ENCODE assay signal across 17 cellular contexts in the genomic region with DNA sequence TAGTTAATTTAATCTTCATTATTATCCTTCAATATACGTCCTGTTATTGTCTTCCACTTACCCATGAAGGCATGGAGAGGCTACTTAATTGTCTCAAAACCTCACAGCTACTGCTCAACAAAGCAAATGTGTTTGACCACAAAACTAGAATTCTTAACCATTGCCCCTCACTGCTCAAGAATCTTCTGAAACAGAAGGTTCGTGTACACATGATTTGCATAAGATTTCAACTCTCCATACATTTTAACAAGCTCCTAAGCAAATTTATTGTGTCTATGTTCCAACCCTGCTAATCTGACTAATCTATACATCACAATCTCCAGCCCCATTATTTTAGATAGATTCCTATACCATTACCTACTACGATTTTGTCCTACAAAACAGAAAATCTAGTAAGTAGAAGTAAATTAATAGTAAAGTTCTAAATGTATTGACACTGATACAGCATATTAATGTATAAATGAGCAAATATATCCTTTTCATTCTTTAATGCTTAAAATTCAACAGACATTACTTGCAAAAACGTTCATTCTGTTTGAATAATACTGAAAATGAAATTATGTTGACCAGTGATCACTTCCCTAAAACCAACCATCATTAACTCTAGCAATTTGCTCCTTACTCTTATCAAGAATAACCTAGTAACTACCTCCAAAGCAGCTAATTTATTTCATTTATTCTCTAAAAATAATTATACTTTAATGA.
A peak's percentile ranks its signal among the peaks of the same experiment; 100 is the strongest.
DNase-seq lines count a peak whose midpoint lies in the region; ATAC-seq, FAIRE-seq and TF ChIP-seq lines count a peak whose summit lies in the region.
"Had no signal": no experiment of that assay in that cellular context is flagged by ENCODE, and none has a peak within 500 bp of the region (broad histone marks: within the 10 kb centered on the region; RNA-seq: fewer than 3 reads in every experiment).

No MANE protein-coding gene starts in this region.

- H3K4me2 ChIP-seq in HepG2 (ENCODE audit: low read depth, low read length) = no peak overlapping the region

- TF ChIP-seq RAD21 in HepG2 (CRISPR knock-in tag; IDR thresholded peaks at IDR 0.05) = no peak

- no peaks in the 10 kb centered on the region for H3K36me3 ChIP-seq in stomach
- no peaks in the 10 kb centered on the region for H3K36me3 ChIP-seq in HepG2 (replicated peaks in 1 of 2; ENCODE audit: control insufficient read depth in 1 of 2, insufficient read depth in 2 of 2, low read length in 2 of 2)
- H3K36me3 ChIP-seq: left ventricle myocardium inferior, MG63 had no signal

- no peaks in the 10 kb centered on the region for H3K79me2 ChIP-seq in HepG2 (ENCODE audit: insufficient read depth, low read length)

- H3K27ac ChIP-seq in stomach (no peak overlapping the region), HepG2 (ENCODE audit: extremely low read length, insufficient read depth, low read length) (no peak overlapping the region)
- H3K27ac ChIP-seq: left ventricle myocardium inferior had no signal

- H3K27me3 ChIP-seq in stomach (no peaks in the 10 kb centered on the region), HepG2 (ENCODE audit: control insufficient read depth in 1 of 2, insufficient read depth in 2 of 2, low read length in 2 of 2) (no peaks in the 10 kb centered on the region)
- H3K27me3 ChIP-seq: MG63 had no signal

- H3K4me1 ChIP-seq in stomach (no peaks in the 10 kb centered on the region), HepG2 (ENCODE audit: insufficient read depth, low read length) (no peaks in the 10 kb centered on the region)
- H3K4me1 ChIP-seq: left ventricle myocardium inferior had no signal

- H4K20me1 ChIP-seq in HepG2 (ENCODE audit: insufficient read depth, low read length) = no peaks in the 10 kb centered on the region

- H3K9ac ChIP-seq in HepG2 (ENCODE audit: insufficient read depth, low read depth, low read length) = no peak overlapping the region

- TF ChIP-seq POLR2A in stomach (IDR thresholded peaks at IDR 0.05) = no peak
- TF ChIP-seq POLR2A in HepG2 (IDR thresholded peaks at IDR 0.05; ENCODE audit: insufficient read depth in 1 of 2, low read depth in 2 of 2, low read length in 2 of 2) = no peak

- H3K9me3 ChIP-seq in stomach (no peaks in the 10 kb centered on the region), HepG2 (ENCODE audit: low read length) (no peaks in the 10 kb centered on the region)
- H3K9me3 ChIP-seq: left ventricle myocardium inferior, MG63 had no signal

- ATAC-seq in GM18868 (IDR thresholded peaks at IDR 0.05; ENCODE audit: unreplicated experiment) (peak; percentile 84), GM21447 (IDR thresholded peaks at IDR 0.05; ENCODE audit: unreplicated experiment) (peak; percentile 73), HG02938 (IDR thresholded peaks at IDR 0.05; ENCODE audit: unreplicated experiment) (peak; percentile 85), HG03520 (IDR thresholded peaks at IDR 0.05; ENCODE audit: unreplicated experiment) (peak; percentile 64), HepG2 (no peak)
- ATAC-seq: activated T-cell treated with anti-CD3 and anti-CD28 coated beads, Interleukin-2, amount 50 U/mL, for 72 hours; Panc1; stimulated activated naive CD8-positive, alpha-beta T cell treated with anti-CD3 and anti-CD28 coated beads, Interleukin-15, Interleukin-2, amounts not matched to agents 100 U/mL and 50 U/mL, for 24 hours had no signal

- TF ChIP-seq CTCF in stomach (IDR thresholded peaks at IDR 0.05) (no peak), GM13976 (IDR thresholded peaks at IDR 0.05; ENCODE audit: borderline replicate concordance, control extremely low read depth, extremely low read depth, insufficient read depth, missing control alignments) (no peak), HepG2 (CRISPR knock-in tag; IDR thresholded peaks at IDR 0.05) (no peak)

- H2AFZ ChIP-seq in HepG2 (ENCODE audit: low read length) = no peak overlapping the region

- CTCF ChIA-PET in HepG2 (lab: Yijun Ruan, JAX; ENCODE audit: low intra/inter-chr PET ratio, low total read pairs) = interaction anchor here (3.9 kb wide), 1 partner anchor 242 kb away, joined by 61 read pairs; no protein-coding TSS in a partner anchor

- intact Hi-C loops in stomach (cut with DNase I; ENCODE audit: low total_unique reads) = loop anchor here (5.0 to 10.0 kb wide), 2 partner anchors 82 to 240 kb away; no protein-coding TSS in a partner anchor
- intact Hi-C loops in HepG2 (cut with micrococcal nuclease; ENCODE audit: unreplicated experiment) = loop anchor here (5.0 kb wide), 1 partner anchor 440 kb away; no protein-coding TSS in a partner anchor

- DNase-seq in stomach (no peak), GM13976 (ENCODE audit: low spot score) (no peak), ACHN (no peak), HepG2 (ENCODE audit: low spot score) (no peak)
- DNase-seq: activated CD4-positive, alpha-beta T cell treated with anti-CD3 and anti-CD28 coated beads for 4 hours; activated T-cell treated with anti-CD3 and anti-CD28 coated beads, Interleukin-2, amount 50 U/mL, for 72 hours; hippocampal formation; left ventricle myocardium inferior; MG63; stimulated activated CD4-positive, alpha-beta T cell treated with anti-CD3 and anti-CD28 coated beads, Interleukin-4, amount 100 ng/mL, for 24 hours; stimulated activated naive CD8-positive, alpha-beta T cell treated with anti-CD3 and anti-CD28 coated beads, Interleukin-15, Interleukin-2, amounts not matched to agents 100 U/mL and 50 U/mL, for 24 hours had no signal

- WGBS in stomach, 5 donors = 55 to 67% (median 56%) methylated on average over 4 of the region's 4 CpGs
- 2% methylated on average over 4 of the region's 4 CpGs for WGBS in HepG2 (ENCODE audit: low lambda C conversion rate)

- in situ Hi-C loops in GM13976 (cut with MboI; ENCODE audit: low sequenced_read_pairs, unreplicated experiment) = loop anchor here (10.0 kb wide), 1 partner anchor 242 kb away; no protein-coding TSS in a partner anchor
- in situ Hi-C loops in ACHN (cut with HindIII; ENCODE audit: low pct_ligation_motif_present, low pct_unique_long_range_greater_than_20kb, low sequenced_read_pairs) = loop anchor here (25.0 kb wide), 1 partner anchor 240 kb away; no protein-coding TSS in a partner anchor
- in situ Hi-C loops in HepG2 (cut with HindIII; ENCODE audit: extremely low pct_ligation_motif_present, low pct_unique_long_range_greater_than_20kb) = loop anchor here (5.0 to 25.0 kb wide), 2 partner anchors 240 to 890 kb away; no protein-coding TSS in a partner anchor

- FAIRE-seq in HepG2 (lab: Jason Lieb, UNC) = no peak
- FAIRE-seq: colon had no signal

- TF ChIP-seq EP300 in stomach (IDR thresholded peaks at IDR 0.05) (no peak), HepG2 (IDR thresholded peaks at IDR 0.05; ENCODE audit: low read depth in 2 of 2, low read length in 2 of 2) (no peak), HepG2 (CRISPR knock-in tag; IDR thresholded peaks at IDR 0.05; ENCODE audit: borderline replicate concordance) (no peak)

- POLR2A ChIA-PET in HepG2 (lab: Yijun Ruan, JAX) = no interaction called here

- H3K4me3 ChIP-seq in stomach (no peak overlapping the region), HepG2 (replicated peaks in 1 of 3; ENCODE audit: insufficient read depth in 1 of 3, low read depth in 2 of 3, low read length in 3 of 3) (no peak overlapping the region)
- H3K4me3 ChIP-seq: left ventricle myocardium inferior, MG63 had no signal

- BruUV-seq in HepG2 (replicated peaks; lab: Mats Ljungman, UMichigan) = no TSS peak

TF ChIP-seq in HepG2, 621 proteins besides CTCF, POLR2A, EP300 and RAD21 (continues in another document):
- no peak for TF ChIP-seq ZSCAN25 (CRISPR knock-in tag; IDR thresholded peaks at IDR 0.05)
- no peak for TF ChIP-seq AKAP8 (CRISPR knock-in tag; IDR thresholded peaks at IDR 0.05)
- TF ChIP-seq SCMH1 (CRISPR knock-in tag; IDR thresholded peaks at IDR 0.05; ENCODE audit: borderline replicate concordance) = no peak
- TF ChIP-seq ZSCAN9 (CRISPR knock-in tag; IDR thresholded peaks at IDR 0.05; ENCODE audit: borderline replicate concordance) = no peak
- TF ChIP-seq ZNF772 (CRISPR knock-in tag; IDR thresholded peaks at IDR 0.05) = no peak
- TF ChIP-seq, protein P1, sequence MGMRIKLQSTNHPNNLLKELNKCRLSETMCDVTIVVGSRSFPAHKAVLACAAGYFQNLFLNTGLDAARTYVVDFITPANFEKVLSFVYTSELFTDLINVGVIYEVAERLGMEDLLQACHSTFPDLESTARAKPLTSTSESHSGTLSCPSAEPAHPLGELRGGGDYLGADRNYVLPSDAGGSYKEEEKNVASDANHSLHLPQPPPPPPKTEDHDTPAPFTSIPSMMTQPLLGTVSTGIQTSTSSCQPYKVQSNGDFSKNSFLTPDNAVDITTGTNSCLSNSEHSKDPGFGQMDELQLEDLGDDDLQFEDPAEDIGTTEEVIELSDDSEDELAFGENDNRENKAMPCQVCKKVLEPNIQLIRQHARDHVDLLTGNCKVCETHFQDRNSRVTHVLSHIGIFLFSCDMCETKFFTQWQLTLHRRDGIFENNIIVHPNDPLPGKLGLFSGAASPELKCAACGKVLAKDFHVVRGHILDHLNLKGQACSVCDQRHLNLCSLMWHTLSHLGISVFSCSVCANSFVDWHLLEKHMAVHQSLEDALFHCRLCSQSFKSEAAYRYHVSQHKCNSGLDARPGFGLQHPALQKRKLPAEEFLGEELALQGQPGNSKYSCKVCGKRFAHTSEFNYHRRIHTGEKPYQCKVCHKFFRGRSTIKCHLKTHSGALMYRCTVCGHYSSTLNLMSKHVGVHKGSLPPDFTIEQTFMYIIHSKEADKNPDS (CRISPR knock-in tag; IDR thresholded peaks at IDR 0.05) = no peak
- TF ChIP-seq, protein P2, sequence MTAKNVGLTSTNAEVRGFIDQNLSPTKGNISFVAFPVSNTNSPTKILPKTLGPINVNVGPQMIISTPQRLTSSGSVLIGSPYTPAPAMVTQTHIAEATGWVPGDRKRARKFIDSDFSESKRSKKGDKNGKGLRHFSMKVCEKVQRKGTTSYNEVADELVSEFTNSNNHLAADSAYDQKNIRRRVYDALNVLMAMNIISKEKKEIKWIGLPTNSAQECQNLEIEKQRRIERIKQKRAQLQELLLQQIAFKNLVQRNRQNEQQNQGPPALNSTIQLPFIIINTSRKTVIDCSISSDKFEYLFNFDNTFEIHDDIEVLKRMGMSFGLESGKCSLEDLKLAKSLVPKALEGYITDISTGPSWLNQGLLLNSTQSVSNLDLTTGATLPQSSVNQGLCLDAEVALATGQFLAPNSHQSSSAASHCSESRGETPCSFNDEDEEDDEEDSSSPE (CRISPR knock-in tag; IDR thresholded peaks at IDR 0.05) = no peak
